In genomic region chr10:126686271-126686670, GRCh38 we compare ENCODE assay signal across 19 cellular contexts. TPM values are rescaled to one million over a fixed set of nuclear protein-coding genes. Genes with fewer than 3 reads are reported as not detected.
"Had no signal": no experiment of that assay in that cellular context is flagged by ENCODE, and none has a peak within 500 bp of the region (broad histone marks: within the 10 kb centered on the region; RNA-seq: fewer than 3 reads in every experiment).

No MANE protein-coding gene starts in this region.

- H3K36me3 ChIP-seq: colonic mucosa, gastroesophageal sphincter, heart right ventricle, neutrophil, tibial artery, uterus had no signal

- H2AFZ ChIP-seq: parathyroid adenoma had no signal

- DNase-seq: activated naive CD4-positive, alpha-beta T cell treated with anti-CD3 and anti-CD28 coated beads, Interleukin-2, amount 10 ng/mL, durations not matched to agents 7 days and 5 days; colonic mucosa; effector CD4-positive, alpha-beta T cell; heart right ventricle; mucosa of descending colon; naive thymus-derived CD4-positive, alpha-beta T cell; stimulated activated CD4-positive, alpha-beta T cell treated with anti-CD3 and anti-CD28 coated beads, Interleukin-15, amount 100 ng/mL, for 24 hours; stimulated activated CD4-positive, alpha-beta T cell treated with anti-CD3 and anti-CD28 coated beads, Interleukin-4, amount 100 ng/mL, for 1 hour; stimulated activated naive B cell treated with anti-CD40 and anti-IgM and Interleukin-4, amounts not matched to agents 10 μg/mL and 1 μg/mL and 100 μg/mL, for 72 hours; T-helper 2 cell; tibial artery; uterus had no signal

- H3K27ac ChIP-seq: colonic mucosa, gastroesophageal sphincter, neutrophil, parathyroid adenoma, tibial artery, uterus had no signal

- H3K9ac ChIP-seq: parathyroid adenoma had no signal

- H3K9me3 ChIP-seq: colonic mucosa, mucosa of descending colon, neutrophil, uterus had no signal

- H3K4me1 ChIP-seq: colonic mucosa, gastroesophageal sphincter, heart right ventricle, parathyroid adenoma, tibial artery, uterus had no signal

- H3K4me3 ChIP-seq: colonic mucosa, gastroesophageal sphincter, heart right ventricle, mucosa of descending colon, tibial artery, uterus had no signal

- H3K27me3 ChIP-seq: colonic mucosa, heart right ventricle, neutrophil, tibial artery, uterus had no signal

- ATAC-seq: gastroesophageal sphincter; left lobe of liver; mucosa of descending colon; naive thymus-derived CD4-positive, alpha-beta T cell; stimulated activated naive B cell treated with anti-CD40 and anti-IgM and Interleukin-4, amounts not matched to agents 10 μg/mL and 1 μg/mL and 100 μg/mL, for 72 hours had no signal

RNA-seq across cellular contexts. Expression of gene C10orf90, which starts 15.8 kb away (rescaled TPM):
- total RNA-seq: cardiac septum; colonic mucosa; endothelial cell of umbilical vein; gastroesophageal sphincter; lung microvascular endothelial cell; naive thymus-derived CD4-positive, alpha-beta T cell had no signal
- polyA plus RNA-seq: endothelial cell of umbilical vein; naive thymus-derived CD4-positive, alpha-beta T cell had no signal
